1 cellular context compared by ENCODE assay signal in genomic region chr11:112073941-112074811, GRCh38.
TF ChIP-seq lines count a peak whose summit lies in the region.

Gene NKAPD1 (plus strand): TSS chr11:112074299. CDS start chr11:112075575, 1,276 bp downstream.
Gene PIH1D2 (minus strand): TSS chr11:112074017. CDS start chr11:112073174, 843 bp downstream.

TF ChIP-seq in K562, 482 proteins besides CTCF, POLR2A, EP300 and RAD21 (continued from another document and continues in another):
- TF ChIP-seq MLLT1 (IDR thresholded peaks at IDR 0.05), result peak in 1 of 2 experiments; percentile 37; a peak in 1 of 4 replicates
- peak; percentile 43; the same call in 1 of the 2 replicates for TF ChIP-seq PATZ1 (CRISPR knock-in tag; IDR thresholded peaks at IDR 0.05; ENCODE audit: borderline replicate concordance)
- peak; percentile 43; the same call in 1 of the 2 replicates for TF ChIP-seq E2F4 (CRISPR knock-in tag; IDR thresholded peaks at IDR 0.05; ENCODE audit: low read depth)
- TF ChIP-seq TBL1XR1 (IDR thresholded peaks at IDR 0.05; ENCODE audit: low read length in 2 of 2), result peak in 1 of 2 experiments; percentile 71; a peak in 1 of 4 replicates
- TF ChIP-seq TCF15 (CRISPR knock-in tag; IDR thresholded peaks at IDR 0.05), result no peak
- TF ChIP-seq FOXK2 (conservative IDR thresholded peaks at IDR 0.05 in 1 of 2, IDR thresholded peaks at IDR 0.05 in 1 of 2; ENCODE audit: low read depth in 2 of 2), result peak; percentile 89 to 90; a peak in 3 of 4 replicates
- TF ChIP-seq ELF4 (CRISPR knock-in tag; IDR thresholded peaks at IDR 0.05), result no peak
- peak; percentile 88 for TF ChIP-seq SP1 (CRISPR knock-in tag; IDR thresholded peaks at IDR 0.05)
- TF ChIP-seq ETV1 (tag; conservative IDR thresholded peaks at IDR 0.05; ENCODE audit: low read depth), result peak; percentile 86
- TF ChIP-seq SIN3B (IDR thresholded peaks at IDR 0.05; ENCODE audit: low read depth), result peak; percentile 97
- TF ChIP-seq ZNF143 (CRISPR knock-in tag; IDR thresholded peaks at IDR 0.05), result peak; percentile 45; the same call in 1 of the 2 replicates
- no peak for TF ChIP-seq CBX2 (IDR thresholded peaks at IDR 0.05; ENCODE audit: insufficient read depth, low read length, poor library complexity, severe bottlenecking)
- no peak for TF ChIP-seq ZKSCAN8 (CRISPR knock-in tag; IDR thresholded peaks at IDR 0.05)
- TF ChIP-seq ZEB2 (IDR thresholded peaks at IDR 0.05), result peak; percentile 100
- TF ChIP-seq PTTG1 (tag; IDR thresholded peaks at IDR 0.05; ENCODE audit: low read depth), result no peak
- TF ChIP-seq KAT8 (IDR thresholded peaks at IDR 0.05; ENCODE audit: low read depth), result 0 out of 2 replicates have a peak, but pooled peaks have one; percentile 69
- no peak for TF ChIP-seq HEY1 (CRISPR knock-in tag; IDR thresholded peaks at IDR 0.05; ENCODE audit: borderline replicate concordance)
- TF ChIP-seq NONO (IDR thresholded peaks at IDR 0.05; ENCODE audit: low read depth in 2 of 2, low read length in 1 of 2), result peak in 1 of 2 experiments; percentile 38; a peak in 1 of 4 replicates
- TF ChIP-seq BACH1 (tag; IDR thresholded peaks at IDR 0.05), result no peak
- peak in 1 of 2 experiments; percentile 4 for TF ChIP-seq E2F6 (IDR thresholded peaks at IDR 0.05; ENCODE audit: borderline replicate concordance in 1 of 2, extremely low read depth in 1 of 2, insufficient read depth in 1 of 2, insufficient read length in 1 of 2, low read depth in 1 of 2, low read length in 1 of 2, poor library complexity in 1 of 2, severe bottlenecking in 1 of 2)
- TF ChIP-seq ZNF121 (CRISPR knock-in tag; conservative IDR thresholded peaks at IDR 0.05), result no peak
- TF ChIP-seq RB1 (IDR thresholded peaks at IDR 0.05; ENCODE audit: low read depth), result peak; percentile 80; the same call in 1 of the 2 replicates
- TF ChIP-seq KDM5B (IDR thresholded peaks at IDR 0.05; ENCODE audit: insufficient replicate concordance, low read depth, low read length), result peak; percentile 84
- TF ChIP-seq RHOXF2B (CRISPR knock-in tag; conservative IDR thresholded peaks at IDR 0.05), result peak; percentile 14; the same call in 1 of the 2 replicates
- no peak for TF ChIP-seq ZNF699 (CRISPR knock-in tag; IDR thresholded peaks at IDR 0.05; ENCODE audit: insufficient replicate concordance)
- 0 out of 2 replicates have a peak, but pooled peaks have one; percentile 73 for TF ChIP-seq ATF6 (CRISPR knock-in tag; IDR thresholded peaks at IDR 0.05)
- peak; percentile 67; the same call in 1 of the 2 replicates for TF ChIP-seq FOXM1 (IDR thresholded peaks at IDR 0.05; ENCODE audit: low read depth)
- TF ChIP-seq FOXM1 (CRISPR knock-in tag; IDR thresholded peaks at IDR 0.05; ENCODE audit: low read depth), result no peak
- peak; percentile 97 for TF ChIP-seq HDAC2 (IDR thresholded peaks at IDR 0.05)
- TF ChIP-seq ZBTB8A (IDR thresholded peaks at IDR 0.05; ENCODE audit: partially characterized antibody), result no peak
- no peak for TF ChIP-seq ARID3B (CRISPR knock-in tag; IDR thresholded peaks at IDR 0.05; ENCODE audit: borderline replicate concordance)
- peak; percentile 90 for TF ChIP-seq MYC (IDR thresholded peaks at IDR 0.05; ENCODE audit: low read depth, low read length)
- no peak for TF ChIP-seq MYC (CRISPR knock-in tag; IDR thresholded peaks at IDR 0.05; ENCODE audit: borderline replicate concordance, low read depth)
- TF ChIP-seq CTBP1 (IDR thresholded peaks at IDR 0.05; ENCODE audit: borderline replicate concordance), result peak; percentile 84
- 0 out of 2 replicates have a peak, but pooled peaks have one; percentile 28 for TF ChIP-seq GTF2A2 (tag; IDR thresholded peaks at IDR 0.05)
- TF ChIP-seq PRPF4 (IDR thresholded peaks at IDR 0.05; ENCODE audit: insufficient read depth, low read depth, low read length, poor library complexity, severe bottlenecking), result no peak
- peak; percentile 89; the same call in 1 of the 2 replicates for TF ChIP-seq MTA3 (IDR thresholded peaks at IDR 0.05; ENCODE audit: borderline replicate concordance)
- no peak for TF ChIP-seq ZNF644 (tag; IDR thresholded peaks at IDR 0.05; ENCODE audit: low read depth)
- TF ChIP-seq KDM2B (CRISPR knock-in tag; IDR thresholded peaks at IDR 0.05), result no peak
- TF ChIP-seq ZNF764 (CRISPR knock-in tag; IDR thresholded peaks at IDR 0.05; ENCODE audit: low read depth), result no peak
- TF ChIP-seq MEIS2 (IDR thresholded peaks at IDR 0.05; ENCODE audit: partially characterized antibody), result no peak
- peak; percentile 65 for TF ChIP-seq SOX6 (IDR thresholded peaks at IDR 0.05)
- no peak for TF ChIP-seq TFAM (CRISPR knock-in tag; conservative IDR thresholded peaks at IDR 0.05)
- TF ChIP-seq ZNF212 (CRISPR knock-in tag; IDR thresholded peaks at IDR 0.05), result no peak
- TF ChIP-seq ATF7 (IDR thresholded peaks at IDR 0.05), result peak; percentile 88
- peak; percentile 99 for TF ChIP-seq GABPA (tag; conservative IDR thresholded peaks at IDR 0.05; ENCODE audit: low read depth)
- peak; percentile 79; the same call in 1 of the 2 replicates for TF ChIP-seq MIER1 (IDR thresholded peaks at IDR 0.05; ENCODE audit: low read depth)
- TF ChIP-seq BHLHE40 (IDR thresholded peaks at IDR 0.05; ENCODE audit: low read length), result peak; percentile 54
- no peak for TF ChIP-seq ESRRB (CRISPR knock-in tag; IDR thresholded peaks at IDR 0.05; ENCODE audit: borderline replicate concordance)
- peak; percentile 97 for TF ChIP-seq MNT (conservative IDR thresholded peaks at IDR 0.05)
- no peak for TF ChIP-seq ID3 (CRISPR knock-in tag; IDR thresholded peaks at IDR 0.05)
- TF ChIP-seq ID3 (tag; IDR thresholded peaks at IDR 0.05), result peak; percentile 87
- TF ChIP-seq CXXC5 (CRISPR knock-in tag; IDR thresholded peaks at IDR 0.05), result peak; percentile 78
- TF ChIP-seq TBP (optimal IDR thresholded peaks at IDR 0.05; ENCODE audit: low read depth, low read length), result peak; percentile 64
- TF ChIP-seq PTRF (tag; IDR thresholded peaks at IDR 0.05), result no peak
- no peak for TF ChIP-seq ZNF311 (CRISPR knock-in tag; IDR thresholded peaks at IDR 0.05)
- TF ChIP-seq PHTF2 (CRISPR knock-in tag; IDR thresholded peaks at IDR 0.05), result no peak
- 0 out of 4 replicates have a peak, but pooled peaks have one; percentile 29 to 93 for TF ChIP-seq MCM7 (IDR thresholded peaks at IDR 0.05)
- no peak for TF ChIP-seq ZNF140 (CRISPR knock-in tag; IDR thresholded peaks at IDR 0.05)
- TF ChIP-seq BMI1 (IDR thresholded peaks at IDR 0.05; ENCODE audit: low read length), result no peak; the same call in 1 of the 2 replicates
- TF ChIP-seq E2F1 (CRISPR knock-in tag; IDR thresholded peaks at IDR 0.05), result peak; percentile 83; the same call in 1 of the 2 replicates
- TF ChIP-seq DLX4 (CRISPR knock-in tag; IDR thresholded peaks at IDR 0.05), result no peak
